8 cellular contexts compared by ENCODE assay signal in genomic region chr14:49865431-49865859, GRCh38. TPM values are rescaled to one million over a fixed set of nuclear protein-coding genes. Genes with fewer than 3 reads are reported as not detected.
DNase-seq lines count a peak whose midpoint lies in the region; ATAC-seq, FAIRE-seq and TF ChIP-seq lines count a peak whose summit lies in the region.

No MANE protein-coding gene starts in this region.

- H3K23ac ChIP-seq in IMR-90 (ENCODE audit: low read depth, low read length) (peak overlapping the region; percentile 78; the same call in 1 of the 2 replicates), trophoblast cell (ENCODE audit: low read length) (no peak overlapping the region)

- dilution Hi-C loops in IMR-90 (cut with HindIII; ENCODE audit: low sequenced_read_pairs, unreplicated experiment): loop anchor here (25.0 kb wide), 1 partner anchor 122 kb away; no protein-coding TSS in a partner anchor

- intact Hi-C loops in IMR-90 (cut with micrococcal nuclease): loop anchor here (1.0 to 5.0 kb wide), 3 partner anchors 107 to 240 kb away; no protein-coding TSS in a partner anchor

- CTCF ChIA-PET in IMR-90 (lab: Yijun Ruan, JAX): interaction anchor here (0.7 to 1.7 kb wide), 12 partner anchors 9 to 240 kb away, joined by 3 to 7 read pairs (median 4); no protein-coding TSS in a partner anchor

- H3K4me2 ChIP-seq in IMR-90 (ENCODE audit: low read depth, low read length): no peak overlapping the region
- H3K4me2 ChIP-seq in trophoblast cell (ENCODE audit: low read length): no peak overlapping the region

- no TSS peak for BruUV-seq in IMR-90 (replicated peaks; lab: Mats Ljungman, UMichigan)

- H4K91ac ChIP-seq in IMR-90 (ENCODE audit: insufficient read depth, low read depth, low read length) (0 out of 2 replicates have a peak overlapping the region, but pooled peaks have one; percentile 25), trophoblast cell (ENCODE audit: low read depth, low read length) (no peak overlapping the region)

- FAIRE-seq in RCC 7860 (lab: Jason Lieb, UNC): no peak

- DNase-seq in CD4-positive, CD25-positive, alpha-beta regulatory T cell: peak; percentile 59 to 85 (median 70)
- peak; percentile 63 for DNase-seq in IMR-90
- DNase-seq in RCC 7860 (ENCODE audit: low spot score): peak; percentile 22
- DNase-seq in activated T-helper 1 cell treated with anti-CD3 and anti-CD28 coated beads, Interleukin-2, amount 50 U/mL, for 16 hours (ENCODE audit: low read depth in 1 of 2, low spot score in 1 of 2): peak; percentile 67 to 74
- DNase-seq in foreskin keratinocyte: peak in 1 of 2 donors; percentile 43
- peak; percentile 72 to 86 for DNase-seq in trophoblast cell
- peak; percentile 81 for DNase-seq in ureter (ENCODE audit: low spot score)

- POLR2A ChIA-PET in IMR-90 (lab: Charles Lee; ENCODE audit: unreplicated experiment): interaction anchor here (1.0 kb wide), 1 partner anchor 42 kb away, joined by 3 read pairs; no protein-coding TSS in a partner anchor

- H4K8ac ChIP-seq in IMR-90 (ENCODE audit: low read depth in 2 of 2, low read length in 2 of 2) (peak overlapping the region in 1 of 2 experiments; percentile 49; a peak in 1 of 4 replicates), trophoblast cell (ENCODE audit: low read depth, low read length) (no peak overlapping the region)

- H4K20me1 ChIP-seq in IMR-90 (ENCODE audit: insufficient read depth, low read length): no peaks in the 10 kb centered on the region

- H3K9me3 Mint-ChIP-seq in CD4-positive, CD25-positive, alpha-beta regulatory T cell: peaks cover 0 to 8% (median 2%) of the 10 kb centered on the region in 7 donors

- H3K4me1 ChIP-seq in CD4-positive, CD25-positive, alpha-beta regulatory T cell (ENCODE audit: control insufficient read depth, insufficient read depth, low read length, poor library complexity, severe bottlenecking): peaks cover 52% of the 10 kb centered on the region
- H3K4me1 ChIP-seq in IMR-90 (ENCODE audit: control insufficient read depth, insufficient read depth, low read length) (peaks cover 8% of the 10 kb centered on the region), foreskin keratinocyte (peaks cover 4% of the 10 kb centered on the region), trophoblast cell (ENCODE audit: control insufficient read depth in 1 of 2, insufficient read depth in 2 of 2, low read length in 2 of 2) (peaks cover 3 to 6% of the 10 kb centered on the region in 2 experiments)

- TF ChIP-seq POLR2A in IMR-90 (IDR thresholded peaks at IDR 0.05; ENCODE audit: low read depth, low read length): no peak

- H2BK12ac ChIP-seq in trophoblast cell (ENCODE audit: low read length): no peak overlapping the region

- H2BK120ac ChIP-seq in IMR-90 (ENCODE audit: low read depth, low read length) (no peak overlapping the region; the same call in 1 of the 2 replicates), trophoblast cell (ENCODE audit: insufficient read depth, low read length, poor library complexity) (no peak overlapping the region)

- H3K4me1 Mint-ChIP-seq in CD4-positive, CD25-positive, alpha-beta regulatory T cell: peaks cover 8 to 36% (median 28%) of the 10 kb centered on the region in 4 donors

- H3K36me3 ChIP-seq in CD4-positive, CD25-positive, alpha-beta regulatory T cell (ENCODE audit: control insufficient read depth, insufficient read depth, low read length): no peaks in the 10 kb centered on the region
- H3K36me3 ChIP-seq in IMR-90 (ENCODE audit: control insufficient read depth, insufficient read depth, low read length) (no peaks in the 10 kb centered on the region), trophoblast cell (ENCODE audit: control insufficient read depth in 1 of 2, insufficient read depth in 2 of 2, low read length in 2 of 2) (no peaks in the 10 kb centered on the region)

- peak overlapping the region; percentile 53 for H3K27ac ChIP-seq in CD4-positive, CD25-positive, alpha-beta regulatory T cell (ENCODE audit: insufficient read depth, low read length, poor library complexity, severe bottlenecking)
- H3K27ac ChIP-seq in IMR-90 (ENCODE audit: insufficient read depth, low read length): no peak overlapping the region
- H3K27ac ChIP-seq in foreskin keratinocyte: no peak overlapping the region
- no peak overlapping the region for H3K27ac ChIP-seq in trophoblast cell (ENCODE audit: low read depth, low read length)

- no peak overlapping the region for H4K5ac ChIP-seq in IMR-90 (ENCODE audit: low read depth, low read length)

- in situ Hi-C loops in IMR-90 (cut with MboI; ENCODE audit: low sequenced_read_pairs): loop anchor here (5.0 to 10.0 kb wide), 2 partner anchors 227 to 659 kb away; no protein-coding TSS in a partner anchor

- no peak overlapping the region for H3K18ac ChIP-seq in IMR-90 (ENCODE audit: low read depth, low read length)
- H3K18ac ChIP-seq in trophoblast cell (ENCODE audit: low read length): no peak overlapping the region

- no peak overlapping the region for H3K9ac ChIP-seq in IMR-90 (ENCODE audit: low read depth, low read length)
- H3K9ac ChIP-seq in trophoblast cell (ENCODE audit: low read length): no peak overlapping the region

- peaks cover 4% of the 10 kb centered on the region for H3K36me3 Mint-ChIP-seq in CD4-positive, CD25-positive, alpha-beta regulatory T cell

- H3K9me3 ChIP-seq in CD4-positive, CD25-positive, alpha-beta regulatory T cell (ENCODE audit: control insufficient read depth in 2 of 2, low read length in 2 of 2): no peaks in the 10 kb centered on the region
- H3K9me3 ChIP-seq in IMR-90 (ENCODE audit: control insufficient read depth, insufficient read depth, low read length): no peaks in the 10 kb centered on the region
- H3K9me3 ChIP-seq in trophoblast cell (ENCODE audit: insufficient read depth, low read depth, low read length): no peaks in the 10 kb centered on the region

- H3K27me3 ChIP-seq in CD4-positive, CD25-positive, alpha-beta regulatory T cell (ENCODE audit: control insufficient read depth, insufficient read depth, low read length): no peaks in the 10 kb centered on the region
- no peaks in the 10 kb centered on the region for H3K27me3 ChIP-seq in IMR-90 (ENCODE audit: control insufficient read depth, insufficient read depth, low read length)
- H3K27me3 ChIP-seq in foreskin keratinocyte: no peaks in the 10 kb centered on the region
- H3K27me3 ChIP-seq in trophoblast cell (ENCODE audit: insufficient read depth, low read length): no peaks in the 10 kb centered on the region

- H2BK15ac ChIP-seq in IMR-90 (ENCODE audit: low read depth, low read length): 0 out of 3 replicates have a peak overlapping the region, but pooled peaks have one; percentile 18

- peaks cover 11% of the 10 kb centered on the region for H3K79me2 ChIP-seq in trophoblast cell (ENCODE audit: control insufficient read depth, insufficient read depth, low read length, poor library complexity)

- H2AFZ ChIP-seq in IMR-90 (replicated peaks; ENCODE audit: low read length, poor library complexity): peak overlapping the region; percentile 69
- no peak overlapping the region for H2AFZ ChIP-seq in trophoblast cell (ENCODE audit: insufficient read depth, low read length, poor library complexity)

- peak; percentile 91 for TF ChIP-seq CTCF in IMR-90 (conservative IDR thresholded peaks at IDR 0.05; ENCODE audit: low read depth, low read length)
- peak; percentile 91 for TF ChIP-seq CTCF in foreskin keratinocyte (conservative IDR thresholded peaks at IDR 0.05)

- ATAC-seq in CD4-positive, CD25-positive, alpha-beta regulatory T cell (ENCODE audit: low read depth in 2 of 2): no peak
- ATAC-seq in IMR-90 (ENCODE audit: low read depth): no peak
- no peak for ATAC-seq in foreskin keratinocyte
- ATAC-seq in GM18517 (IDR thresholded peaks at IDR 0.05; ENCODE audit: unreplicated experiment): no peak

- H3K27ac Mint-ChIP-seq in CD4-positive, CD25-positive, alpha-beta regulatory T cell: no peak overlapping the region

- H2AK5ac ChIP-seq in IMR-90 (ENCODE audit: low read depth, low read length): peak overlapping the region; percentile 96; the same call in 1 of the 2 replicates
- no peak overlapping the region for H2AK5ac ChIP-seq in trophoblast cell (ENCODE audit: low read length)

- H2BK5ac ChIP-seq in IMR-90 (ENCODE audit: low read depth, low read length, poor library complexity, severe bottlenecking) (no peak overlapping the region), trophoblast cell (ENCODE audit: low read depth, low read length, poor library complexity) (no peak overlapping the region)

- H3K27me3 Mint-ChIP-seq in CD4-positive, CD25-positive, alpha-beta regulatory T cell: peaks cover 21% of the 10 kb centered on the region

- no peak overlapping the region for H3K4me3 Mint-ChIP-seq in CD4-positive, CD25-positive, alpha-beta regulatory T cell

- peak; percentile 88 for TF ChIP-seq RAD21 in IMR-90 (IDR thresholded peaks at IDR 0.05; ENCODE audit: low read length)

- H3K79me1 ChIP-seq in IMR-90 (ENCODE audit: low read depth in 1 of 2, low read length in 2 of 2): peaks cover 9 to 32% of the 10 kb centered on the region in 2 experiments; a peak in 3 of 4 replicates
- peaks cover 14% of the 10 kb centered on the region for H3K79me1 ChIP-seq in trophoblast cell (ENCODE audit: low read length)

- H3K4ac ChIP-seq in IMR-90 (ENCODE audit: low read depth, low read length) (peak overlapping the region; percentile 29; the same call in 1 of the 2 replicates), trophoblast cell (ENCODE audit: low read depth, low read length) (no peak overlapping the region)

- no peak overlapping the region for H3K56ac ChIP-seq in IMR-90 (ENCODE audit: extremely low read depth, insufficient read depth, low read length)

- whole genome bisulfite sequencing in IMR-90 (ENCODE audit: extremely low coverage in 2 of 2, insufficient read length in 1 of 2), 2 experiments: no CpG with 5 or more reads among the region's 4 CpGs
- WGBS in trophoblast cell (ENCODE audit: extremely low coverage, insufficient coverage, insufficient read length): no CpG with 5 or more reads among the region's 4 CpGs

- no peak overlapping the region for H4K12ac ChIP-seq in trophoblast cell (ENCODE audit: low read depth, low read length)

- H3K9me1 ChIP-seq in IMR-90 (ENCODE audit: insufficient read depth, low read length): peaks cover 2% of the 10 kb centered on the region

- peak overlapping the region; percentile 74; the same call in 1 of the 2 replicates for H2BK20ac ChIP-seq in IMR-90 (ENCODE audit: low read depth, low read length)

- no peak overlapping the region for H3K14ac ChIP-seq in IMR-90 (replicated peaks; ENCODE audit: low read depth, low read length)
- no peak overlapping the region for H3K14ac ChIP-seq in trophoblast cell (ENCODE audit: low read length)

- peak overlapping the region; percentile 57 for H3K4me3 ChIP-seq in CD4-positive, CD25-positive, alpha-beta regulatory T cell (ENCODE audit: low read depth, low read length)
- H3K4me3 ChIP-seq in IMR-90 (ENCODE audit: insufficient read depth, low read depth, low read length): no peak overlapping the region
- no peak overlapping the region for H3K4me3 ChIP-seq in trophoblast cell (ENCODE audit: low read depth, low read length)

- H2AK9ac ChIP-seq in IMR-90 (replicated peaks; ENCODE audit: low read depth, low read length, poor library complexity): peak overlapping the region; percentile 39

RNA-seq across cellular contexts. Expression of gene NEMF, which starts 12.9 kb away (rescaled TPM):
- 79.6 TPM for total RNA-seq in CD4-positive, CD25-positive, alpha-beta regulatory T cell
- polyA plus RNA-seq in CD4-positive, CD25-positive, alpha-beta regulatory T cell: 10 to 100 TPM; 32.6 to 40.5 (median 36.1) TPM
- 30.5 and 76.1 TPM in 2 replicates for total RNA-seq in IMR-90 (2012; rRNA removed)
- polyA plus RNA-seq in IMR-90 (2012; rRNA removed): 19.3 and 19.5 TPM in 2 replicates
- 0.86 and 1.4 TPM in 2 replicates for polyA plus RNA-seq in IMR-90 (2012; cell fraction: cytosol; rRNA removed)
- polyA plus RNA-seq in IMR-90 (2012; cell fraction: nucleus; rRNA removed; ENCODE audit: low replicate concordance): 4.3 and 28.1 TPM in 2 replicates
- 38.3 and 46.7 TPM in 2 replicates for total RNA-seq in foreskin keratinocyte
- 14.1 and 16.8 TPM in 2 replicates for polyA plus RNA-seq in foreskin keratinocyte
- polyA plus RNA-seq in trophoblast cell (2013): 80.7 and 81.7 TPM in 2 replicates
- 108 TPM for total RNA-seq in ureter

RNA-seq across cellular contexts. Expression of gene ARF6, which starts 27.4 kb away (rescaled TPM):
- total RNA-seq in CD4-positive, CD25-positive, alpha-beta regulatory T cell: 94.6 TPM
- 100 to 1,000 TPM; 148 to 171 (median 153) TPM for polyA plus RNA-seq in CD4-positive, CD25-positive, alpha-beta regulatory T cell
- total RNA-seq in IMR-90 (2012; rRNA removed): 40.1 and 65.8 TPM in 2 replicates
- 28.8 and 32.1 TPM in 2 replicates for polyA plus RNA-seq in IMR-90 (2012; rRNA removed)
- 22.1 and 31.2 TPM in 2 replicates for polyA plus RNA-seq in IMR-90 (2012; cell fraction: cytosol; rRNA removed)
- 16.1 and 17.6 TPM in 2 replicates for polyA plus RNA-seq in IMR-90 (2012; cell fraction: nucleus; rRNA removed; ENCODE audit: low replicate concordance)
- total RNA-seq in foreskin keratinocyte: 103 and 110 TPM in 2 replicates
- polyA plus RNA-seq in foreskin keratinocyte: 60.3 and 66.0 TPM in 2 replicates
- 153 and 154 TPM in 2 replicates for polyA plus RNA-seq in trophoblast cell (2013)
- total RNA-seq in ureter: 75.5 TPM
